In genomic region chr19:12774588-12775555, GRCh38 we compare ENCODE assay signal across 1 cellular context.
A peak's percentile ranks its signal among the peaks of the same experiment; 100 is the strongest.
TF ChIP-seq lines count a peak whose summit lies in the region.

A gene with protein sequence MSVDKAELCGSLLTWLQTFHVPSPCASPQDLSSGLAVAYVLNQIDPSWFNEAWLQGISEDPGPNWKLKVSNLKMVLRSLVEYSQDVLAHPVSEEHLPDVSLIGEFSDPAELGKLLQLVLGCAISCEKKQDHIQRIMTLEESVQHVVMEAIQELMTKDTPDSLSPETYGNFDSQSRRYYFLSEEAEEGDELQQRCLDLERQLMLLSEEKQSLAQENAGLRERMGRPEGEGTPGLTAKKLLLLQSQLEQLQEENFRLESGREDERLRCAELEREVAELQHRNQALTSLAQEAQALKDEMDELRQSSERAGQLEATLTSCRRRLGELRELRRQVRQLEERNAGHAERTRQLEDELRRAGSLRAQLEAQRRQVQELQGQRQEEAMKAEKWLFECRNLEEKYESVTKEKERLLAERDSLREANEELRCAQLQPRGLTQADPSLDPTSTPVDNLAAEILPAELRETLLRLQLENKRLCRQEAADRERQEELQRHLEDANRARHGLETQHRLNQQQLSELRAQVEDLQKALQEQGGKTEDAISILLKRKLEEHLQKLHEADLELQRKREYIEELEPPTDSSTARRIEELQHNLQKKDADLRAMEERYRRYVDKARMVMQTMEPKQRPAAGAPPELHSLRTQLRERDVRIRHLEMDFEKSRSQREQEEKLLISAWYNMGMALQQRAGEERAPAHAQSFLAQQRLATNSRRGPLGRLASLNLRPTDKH (minus strand): TSS chr19:12775552. CDS start chr19:12775449, 103 bp downstream.

TF ChIP-seq in HepG2, 621 proteins besides CTCF, POLR2A, EP300 and RAD21 (continued from another document and continues in another):
- TF ChIP-seq, protein P1, sequence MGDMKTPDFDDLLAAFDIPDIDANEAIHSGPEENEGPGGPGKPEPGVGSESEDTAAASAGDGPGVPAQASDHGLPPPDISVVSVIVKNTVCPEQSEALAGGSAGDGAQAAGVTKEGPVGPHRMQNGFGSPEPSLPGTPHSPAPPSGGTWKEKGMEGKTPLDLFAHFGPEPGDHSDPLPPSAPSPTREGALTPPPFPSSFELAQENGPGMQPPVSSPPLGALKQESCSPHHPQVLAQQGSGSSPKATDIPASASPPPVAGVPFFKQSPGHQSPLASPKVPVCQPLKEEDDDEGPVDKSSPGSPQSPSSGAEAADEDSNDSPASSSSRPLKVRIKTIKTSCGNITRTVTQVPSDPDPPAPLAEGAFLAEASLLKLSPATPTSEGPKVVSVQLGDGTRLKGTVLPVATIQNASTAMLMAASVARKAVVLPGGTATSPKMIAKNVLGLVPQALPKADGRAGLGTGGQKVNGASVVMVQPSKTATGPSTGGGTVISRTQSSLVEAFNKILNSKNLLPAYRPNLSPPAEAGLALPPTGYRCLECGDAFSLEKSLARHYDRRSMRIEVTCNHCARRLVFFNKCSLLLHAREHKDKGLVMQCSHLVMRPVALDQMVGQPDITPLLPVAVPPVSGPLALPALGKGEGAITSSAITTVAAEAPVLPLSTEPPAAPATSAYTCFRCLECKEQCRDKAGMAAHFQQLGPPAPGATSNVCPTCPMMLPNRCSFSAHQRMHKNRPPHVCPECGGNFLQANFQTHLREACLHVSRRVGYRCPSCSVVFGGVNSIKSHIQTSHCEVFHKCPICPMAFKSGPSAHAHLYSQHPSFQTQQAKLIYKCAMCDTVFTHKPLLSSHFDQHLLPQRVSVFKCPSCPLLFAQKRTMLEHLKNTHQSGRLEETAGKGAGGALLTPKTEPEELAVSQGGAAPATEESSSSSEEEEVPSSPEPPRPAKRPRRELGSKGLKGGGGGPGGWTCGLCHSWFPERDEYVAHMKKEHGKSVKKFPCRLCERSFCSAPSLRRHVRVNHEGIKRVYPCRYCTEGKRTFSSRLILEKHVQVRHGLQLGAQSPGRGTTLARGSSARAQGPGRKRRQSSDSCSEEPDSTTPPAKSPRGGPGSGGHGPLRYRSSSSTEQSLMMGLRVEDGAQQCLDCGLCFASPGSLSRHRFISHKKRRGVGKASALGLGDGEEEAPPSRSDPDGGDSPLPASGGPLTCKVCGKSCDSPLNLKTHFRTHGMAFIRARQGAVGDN (CRISPR knock-in tag; IDR thresholded peaks at IDR 0.05), result peak; percentile 84
- TF ChIP-seq, protein P2, sequence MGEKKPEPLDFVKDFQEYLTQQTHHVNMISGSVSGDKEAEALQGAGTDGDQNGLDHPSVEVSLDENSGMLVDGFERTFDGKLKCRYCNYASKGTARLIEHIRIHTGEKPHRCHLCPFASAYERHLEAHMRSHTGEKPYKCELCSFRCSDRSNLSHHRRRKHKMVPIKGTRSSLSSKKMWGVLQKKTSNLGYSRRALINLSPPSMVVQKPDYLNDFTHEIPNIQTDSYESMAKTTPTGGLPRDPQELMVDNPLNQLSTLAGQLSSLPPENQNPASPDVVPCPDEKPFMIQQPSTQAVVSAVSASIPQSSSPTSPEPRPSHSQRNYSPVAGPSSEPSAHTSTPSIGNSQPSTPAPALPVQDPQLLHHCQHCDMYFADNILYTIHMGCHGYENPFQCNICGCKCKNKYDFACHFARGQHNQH (CRISPR knock-in tag; IDR thresholded peaks at IDR 0.05), result 0 out of 2 replicates have a peak, but pooled peaks have one; percentile 14
- 0 out of 2 replicates have a peak, but pooled peaks have one; percentile 40 for TF ChIP-seq ZNF790 (CRISPR knock-in tag; IDR thresholded peaks at IDR 0.05; ENCODE audit: borderline replicate concordance)
- TF ChIP-seq ZNF572 (CRISPR knock-in tag; IDR thresholded peaks at IDR 0.05), result 0 out of 2 replicates have a peak, but pooled peaks have one; percentile 28
- TF ChIP-seq ZNF772 (CRISPR knock-in tag; IDR thresholded peaks at IDR 0.05), result peak; percentile 42; the same call in 1 of the 2 replicates
- TF ChIP-seq, protein P3, sequence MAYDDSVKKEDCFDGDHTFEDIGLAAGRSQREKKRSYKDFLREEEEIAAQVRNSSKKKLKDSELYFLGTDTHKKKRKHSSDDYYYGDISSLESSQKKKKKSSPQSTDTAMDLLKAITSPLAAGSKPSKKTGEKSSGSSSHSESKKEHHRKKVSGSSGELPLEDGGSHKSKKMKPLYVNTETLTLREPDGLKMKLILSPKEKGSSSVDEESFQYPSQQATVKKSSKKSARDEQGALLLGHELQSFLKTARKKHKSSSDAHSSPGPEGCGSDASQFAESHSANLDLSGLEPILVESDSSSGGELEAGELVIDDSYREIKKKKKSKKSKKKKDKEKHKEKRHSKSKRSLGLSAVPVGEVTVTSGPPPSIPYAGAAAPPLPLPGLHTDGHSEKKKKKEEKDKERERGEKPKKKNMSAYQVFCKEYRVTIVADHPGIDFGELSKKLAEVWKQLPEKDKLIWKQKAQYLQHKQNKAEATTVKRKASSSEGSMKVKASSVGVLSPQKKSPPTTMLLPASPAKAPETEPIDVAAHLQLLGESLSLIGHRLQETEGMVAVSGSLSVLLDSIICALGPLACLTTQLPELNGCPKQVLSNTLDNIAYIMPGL (CRISPR knock-in tag; IDR thresholded peaks at IDR 0.05; ENCODE audit: borderline replicate concordance in 1 of 2, low read depth in 1 of 2), result peak in 1 of 2 experiments; percentile 36; a peak in 2 of 4 replicates
- no peak for TF ChIP-seq SMARCE1 (IDR thresholded peaks at IDR 0.05; ENCODE audit: borderline replicate concordance)
- TF ChIP-seq ZMAT3 (CRISPR knock-in tag; conservative IDR thresholded peaks at IDR 0.05), result peak; percentile 65; the same call in 1 of the 2 replicates
- TF ChIP-seq ZNF576 (CRISPR knock-in tag; IDR thresholded peaks at IDR 0.05), result 0 out of 2 replicates have a peak, but pooled peaks have one; percentile 56
- TF ChIP-seq ZNF776 (CRISPR knock-in tag; IDR thresholded peaks at IDR 0.05), result peak; percentile 74; the same call in 1 of the 2 replicates
- TF ChIP-seq HNRNPLL (IDR thresholded peaks at IDR 0.05; ENCODE audit: low read depth, low read length, poor library complexity, severe bottlenecking), result peak; percentile 9
- peak; percentile 31; the same call in 1 of the 2 replicates for TF ChIP-seq HES4 (CRISPR knock-in tag; IDR thresholded peaks at IDR 0.05; ENCODE audit: borderline replicate concordance)
- TF ChIP-seq, protein P4, sequence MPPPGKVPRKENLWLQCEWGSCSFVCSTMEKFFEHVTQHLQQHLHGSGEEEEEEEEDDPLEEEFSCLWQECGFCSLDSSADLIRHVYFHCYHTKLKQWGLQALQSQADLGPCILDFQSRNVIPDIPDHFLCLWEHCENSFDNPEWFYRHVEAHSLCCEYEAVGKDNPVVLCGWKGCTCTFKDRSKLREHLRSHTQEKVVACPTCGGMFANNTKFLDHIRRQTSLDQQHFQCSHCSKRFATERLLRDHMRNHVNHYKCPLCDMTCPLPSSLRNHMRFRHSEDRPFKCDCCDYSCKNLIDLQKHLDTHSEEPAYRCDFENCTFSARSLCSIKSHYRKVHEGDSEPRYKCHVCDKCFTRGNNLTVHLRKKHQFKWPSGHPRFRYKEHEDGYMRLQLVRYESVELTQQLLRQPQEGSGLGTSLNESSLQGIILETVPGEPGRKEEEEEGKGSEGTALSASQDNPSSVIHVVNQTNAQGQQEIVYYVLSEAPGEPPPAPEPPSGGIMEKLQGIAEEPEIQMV (CRISPR knock-in tag; IDR thresholded peaks at IDR 0.05; ENCODE audit: low read depth), result peak; percentile 59; the same call in 1 of the 2 replicates
- 0 out of 2 replicates have a peak, but pooled peaks have one; percentile 21 for TF ChIP-seq ZNF547 (CRISPR knock-in tag; IDR thresholded peaks at IDR 0.05)
- TF ChIP-seq ZNF160 (CRISPR knock-in tag; IDR thresholded peaks at IDR 0.05), result 0 out of 2 replicates have a peak, but pooled peaks have one; percentile 44
- TF ChIP-seq, protein P5, sequence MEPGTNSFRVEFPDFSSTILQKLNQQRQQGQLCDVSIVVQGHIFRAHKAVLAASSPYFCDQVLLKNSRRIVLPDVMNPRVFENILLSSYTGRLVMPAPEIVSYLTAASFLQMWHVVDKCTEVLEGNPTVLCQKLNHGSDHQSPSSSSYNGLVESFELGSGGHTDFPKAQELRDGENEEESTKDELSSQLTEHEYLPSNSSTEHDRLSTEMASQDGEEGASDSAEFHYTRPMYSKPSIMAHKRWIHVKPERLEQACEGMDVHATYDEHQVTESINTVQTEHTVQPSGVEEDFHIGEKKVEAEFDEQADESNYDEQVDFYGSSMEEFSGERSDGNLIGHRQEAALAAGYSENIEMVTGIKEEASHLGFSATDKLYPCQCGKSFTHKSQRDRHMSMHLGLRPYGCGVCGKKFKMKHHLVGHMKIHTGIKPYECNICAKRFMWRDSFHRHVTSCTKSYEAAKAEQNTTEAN (CRISPR knock-in tag; conservative IDR thresholded peaks at IDR 0.05), result no peak
- TF ChIP-seq MYPOP (CRISPR knock-in tag; IDR thresholded peaks at IDR 0.05), result 0 out of 2 replicates have a peak, but pooled peaks have one; percentile 8
- peak; percentile 10; the same call in 1 of the 2 replicates for TF ChIP-seq ZNF768 (CRISPR knock-in tag; IDR thresholded peaks at IDR 0.05)
- TF ChIP-seq ZNF788 (CRISPR knock-in tag; IDR thresholded peaks at IDR 0.05; ENCODE audit: borderline replicate concordance), result peak; percentile 23; the same call in 1 of the 2 replicates
- TF ChIP-seq POLR2AphosphoS5 (IDR thresholded peaks at IDR 0.05; ENCODE audit: low read depth, low read length), result peak; percentile 62
- TF ChIP-seq, protein P6, sequence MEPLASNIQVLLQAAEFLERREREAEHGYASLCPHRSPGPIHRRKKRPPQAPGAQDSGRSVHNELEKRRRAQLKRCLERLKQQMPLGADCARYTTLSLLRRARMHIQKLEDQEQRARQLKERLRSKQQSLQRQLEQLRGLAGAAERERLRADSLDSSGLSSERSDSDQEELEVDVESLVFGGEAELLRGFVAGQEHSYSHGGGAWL (CRISPR knock-in tag; IDR thresholded peaks at IDR 0.05), result peak; percentile 38; the same call in 1 of the 2 replicates
- peak; percentile 54 for TF ChIP-seq TGIF2 (CRISPR knock-in tag; IDR thresholded peaks at IDR 0.05)
- 0 out of 2 replicates have a peak, but pooled peaks have one; percentile 5 for TF ChIP-seq ZBTB20 (CRISPR knock-in tag; IDR thresholded peaks at IDR 0.05; ENCODE audit: borderline replicate concordance, low read depth)
- peak; percentile 53; the same call in 1 of the 2 replicates for TF ChIP-seq ZNF468 (CRISPR knock-in tag; IDR thresholded peaks at IDR 0.05)
- TF ChIP-seq ARID4A (CRISPR knock-in tag; IDR thresholded peaks at IDR 0.05; ENCODE audit: borderline replicate concordance), result peak; percentile 74; the same call in 1 of the 2 replicates
- no peak for TF ChIP-seq ETV6 (CRISPR knock-in tag; conservative IDR thresholded peaks at IDR 0.05)
- TF ChIP-seq ATF1 (CRISPR knock-in tag; IDR thresholded peaks at IDR 0.05), result no peak
- TF ChIP-seq DNMT3B (CRISPR knock-in tag; conservative IDR thresholded peaks at IDR 0.05), result 0 out of 2 replicates have a peak, but pooled peaks have one; percentile 52
- TF ChIP-seq, protein P7, sequence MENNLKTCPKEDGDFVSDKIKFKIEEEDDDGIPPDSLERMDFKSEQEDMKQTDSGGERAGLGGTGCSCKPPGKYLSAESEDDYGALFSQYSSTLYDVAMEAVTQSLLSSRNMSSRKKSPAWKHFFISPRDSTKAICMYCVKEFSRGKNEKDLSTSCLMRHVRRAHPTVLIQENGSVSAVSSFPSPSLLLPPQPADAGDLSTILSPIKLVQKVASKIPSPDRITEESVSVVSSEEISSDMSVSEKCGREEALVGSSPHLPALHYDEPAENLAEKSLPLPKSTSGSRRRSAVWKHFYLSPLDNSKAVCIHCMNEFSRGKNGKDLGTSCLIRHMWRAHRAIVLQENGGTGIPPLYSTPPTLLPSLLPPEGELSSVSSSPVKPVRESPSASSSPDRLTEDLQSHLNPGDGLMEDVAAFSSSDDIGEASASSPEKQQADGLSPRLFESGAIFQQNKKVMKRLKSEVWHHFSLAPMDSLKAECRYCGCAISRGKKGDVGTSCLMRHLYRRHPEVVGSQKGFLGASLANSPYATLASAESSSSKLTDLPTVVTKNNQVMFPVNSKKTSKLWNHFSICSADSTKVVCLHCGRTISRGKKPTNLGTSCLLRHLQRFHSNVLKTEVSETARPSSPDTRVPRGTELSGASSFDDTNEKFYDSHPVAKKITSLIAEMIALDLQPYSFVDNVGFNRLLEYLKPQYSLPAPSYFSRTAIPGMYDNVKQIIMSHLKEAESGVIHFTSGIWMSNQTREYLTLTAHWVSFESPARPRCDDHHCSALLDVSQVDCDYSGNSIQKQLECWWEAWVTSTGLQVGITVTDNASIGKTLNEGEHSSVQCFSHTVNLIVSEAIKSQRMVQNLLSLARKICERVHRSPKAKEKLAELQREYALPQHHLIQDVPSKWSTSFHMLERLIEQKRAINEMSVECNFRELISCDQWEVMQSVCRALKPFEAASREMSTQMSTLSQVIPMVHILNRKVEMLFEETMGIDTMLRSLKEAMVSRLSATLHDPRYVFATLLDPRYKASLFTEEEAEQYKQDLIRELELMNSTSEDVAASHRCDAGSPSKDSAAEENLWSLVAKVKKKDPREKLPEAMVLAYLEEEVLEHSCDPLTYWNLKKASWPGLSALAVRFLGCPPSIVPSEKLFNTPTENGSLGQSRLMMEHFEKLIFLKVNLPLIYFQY (CRISPR knock-in tag; IDR thresholded peaks at IDR 0.05; ENCODE audit: borderline replicate concordance), result 0 out of 2 replicates have a peak, but pooled peaks have one; percentile 6
